ENCODE assay signal across 32 cellular contexts in genomic region chr12:13152756-13153155, GRCh38. TPM values are rescaled to one million over a fixed set of nuclear protein-coding genes. Genes with fewer than 3 reads are reported as not detected.
"Had no signal": no experiment of that assay in that cellular context is flagged by ENCODE, and none has a peak within 500 bp of the region (broad histone marks: within the 10 kb centered on the region; RNA-seq: fewer than 3 reads in every experiment).

No MANE protein-coding gene starts in this region.

- H3K9me3 Mint-ChIP-seq: activated B cell treated with CpG ODN at 0.5 μM for 24 hours; activated CD8-positive, alpha-beta T cell treated with anti-CD3 and anti-CD28 coated beads for 36 hours; activated naive CD4-positive, alpha-beta T cell treated with anti-CD3 and anti-CD28 coated beads, Interleukin-2, amount 50 U/mL, for 24 hours; activated naive CD8-positive, alpha-beta T cell treated with anti-CD3 and anti-CD28 coated beads, Interleukin-2, amount 50 U/mL, for 24 hours; activated T-cell treated with anti-CD3 and anti-CD28 coated beads, Interleukin-2, amount 50 U/mL, for 4 hours; activated T-helper 2 cell treated with anti-CD3 and anti-CD28 coated beads, Interferon-gamma antibody, Interleukin-2, Interleukin-4, amounts not matched to agents 10 μg/mL and 5 μg/mL and 100 μg/mL, durations not matched to agents 14 hours and 24 hours and 36 hours; immature natural killer cell; natural killer cell treated with Interleukin-12 subunit alpha and Interleukin-12 subunit beta and Interleukin-15 and Interleukin-18, amount 100 ng/mL, for 72 hours; T-helper 2 cell treated with Interferon-gamma antibody and Interleukin-4, amounts not matched to agents 5 μg/mL and 100 μg/mL, for 36 hours had no signal

- H3K4me3 ChIP-seq: breast epithelium, gastroesophageal sphincter, lung, mucosa of descending colon, right lobe of liver, skin epidermis had no signal

- H3K36me3 ChIP-seq: breast epithelium, gastroesophageal sphincter, right lobe of liver had no signal

- H3K27ac ChIP-seq: epithelial cell of prostate, right lobe of liver had no signal

- H3K27me3 ChIP-seq: breast epithelium, gastroesophageal sphincter, right lobe of liver had no signal

- H3K27me3 Mint-ChIP-seq: activated naive CD4-positive, alpha-beta T cell treated with anti-CD3 and anti-CD28 coated beads, Interleukin-2, amount 50 U/mL, for 24 hours; activated naive CD8-positive, alpha-beta T cell treated with anti-CD3 and anti-CD28 coated beads, Interleukin-2, amount 50 U/mL, for 24 hours had no signal

- FAIRE-seq: colon, endometrium had no signal

- H3K4me1 ChIP-seq: breast epithelium, right lobe of liver had no signal

- H3K36me3 Mint-ChIP-seq: activated naive CD4-positive, alpha-beta T cell treated with anti-CD3 and anti-CD28 coated beads, Interleukin-2, amount 50 U/mL, for 24 hours; immature natural killer cell; natural killer cell treated with Interleukin-12 subunit alpha and Interleukin-12 subunit beta and Interleukin-15 and Interleukin-18, amount 100 ng/mL, for 72 hours had no signal

- H3K27ac Mint-ChIP-seq: activated B cell treated with CpG ODN at 0.5 μM for 24 hours; activated CD8-positive, alpha-beta T cell treated with anti-CD3 and anti-CD28 coated beads for 36 hours; activated naive CD4-positive, alpha-beta T cell treated with anti-CD3 and anti-CD28 coated beads, Interleukin-2, amount 50 U/mL, for 24 hours; activated naive CD8-positive, alpha-beta T cell treated with anti-CD3 and anti-CD28 coated beads, Interleukin-2, amount 50 U/mL, for 24 hours; activated T-helper 2 cell treated with anti-CD3 and anti-CD28 coated beads, Interferon-gamma antibody, Interleukin-2, Interleukin-4, amounts not matched to agents 10 μg/mL and 5 μg/mL and 100 μg/mL, durations not matched to agents 14 hours and 24 hours and 36 hours; immature natural killer cell; natural killer cell treated with Interleukin-12 subunit alpha and Interleukin-12 subunit beta and Interleukin-15 and Interleukin-18, amount 100 ng/mL, for 72 hours; T-helper 2 cell treated with Interferon-gamma antibody and Interleukin-4, amounts not matched to agents 5 μg/mL and 100 μg/mL, for 36 hours had no signal

- DNase-seq: activated B cell treated with CpG ODN at 0.5 μM for 24 hours; activated CD4-positive, alpha-beta T cell treated with anti-CD3 and anti-CD28 coated beads, Interleukin-2, amount 50 U/mL, for 1 hour; activated CD8-positive, alpha-beta T cell treated with anti-CD3 and anti-CD28 coated beads for 36 hours; activated naive CD8-positive, alpha-beta T cell treated with anti-CD3 and anti-CD28 coated beads, Interleukin-2, amount 50 U/mL, for 24 hours; activated T-cell treated with anti-CD3 and anti-CD28 coated beads, Interleukin-2, amount 50 U/mL, for 4 hours; effector CD8-positive, alpha-beta T cell; hypothalamus; immature natural killer cell; mucosa of descending colon; posterior cingulate gyrus; right lobe of liver; stimulated activated CD4-positive, alpha-beta T cell treated with anti-CD3 and anti-CD28 coated beads, Interleukin-12 subunit alpha, Interleukin-12 subunit beta, amount 100 ng/mL, for 4 hours; stimulated activated CD4-positive, alpha-beta T cell treated with anti-CD3 and anti-CD28 coated beads, Interleukin-4, amount 100 ng/mL, for 1 hour; stimulated activated naive CD8-positive, alpha-beta T cell treated with anti-CD3 and anti-CD28 coated beads, Interleukin-15, Interleukin-2, amounts not matched to agents 100 U/mL and 50 U/mL, for 24 hours; T-helper 1 cell had no signal

- H3K4me3 Mint-ChIP-seq: activated B cell treated with CpG ODN at 0.5 μM for 24 hours; activated CD8-positive, alpha-beta T cell treated with anti-CD3 and anti-CD28 coated beads for 36 hours; activated naive CD4-positive, alpha-beta T cell treated with anti-CD3 and anti-CD28 coated beads, Interleukin-2, amount 50 U/mL, for 24 hours; activated naive CD8-positive, alpha-beta T cell treated with anti-CD3 and anti-CD28 coated beads, Interleukin-2, amount 50 U/mL, for 24 hours; activated T-cell treated with anti-CD3 and anti-CD28 coated beads, Interleukin-2, amount 50 U/mL, for 4 hours; immature natural killer cell; natural killer cell treated with Interleukin-12 subunit alpha and Interleukin-12 subunit beta and Interleukin-15 and Interleukin-18, amount 100 ng/mL, for 72 hours; T-helper 2 cell treated with Interferon-gamma antibody and Interleukin-4, amounts not matched to agents 5 μg/mL and 100 μg/mL, for 36 hours had no signal

- ATAC-seq: activated CD8-positive, alpha-beta T cell treated with anti-CD3 and anti-CD28 coated beads for 36 hours; activated naive CD8-positive, alpha-beta T cell treated with anti-CD3 and anti-CD28 coated beads, Interleukin-2, amount 50 U/mL, for 24 hours; activated T-cell treated with anti-CD3 and anti-CD28 coated beads, Interleukin-2, amount 50 U/mL, for 4 hours; left lobe of liver; right lobe of liver; stimulated activated naive CD8-positive, alpha-beta T cell treated with anti-CD3 and anti-CD28 coated beads, Interleukin-15, Interleukin-2, amounts not matched to agents 100 U/mL and 50 U/mL, for 24 hours had no signal

- H3K9me3 ChIP-seq: breast epithelium, mucosa of descending colon, right lobe of liver had no signal

- H3K4me1 Mint-ChIP-seq: immature natural killer cell had no signal

RNA-seq across cellular contexts. Expression of gene EMP1, which starts 43.8 kb away (rescaled TPM):
- total RNA-seq: activated B cell treated with CpG ODN at 0.5 μM for 24 hours had no signal

RNA-seq across cellular contexts. Expression of gene GSG1, which starts 49.3 kb away (rescaled TPM):
- total RNA-seq: activated B cell treated with CpG ODN at 0.5 μM for 24 hours; activated CD8-positive, alpha-beta T cell treated with anti-CD3 and anti-CD28 coated beads for 36 hours; activated T-cell treated with anti-CD3 and anti-CD28 coated beads, Interleukin-2, amount 50 U/mL, for 4 hours; activated T-helper 2 cell treated with anti-CD3 and anti-CD28 coated beads, Interferon-gamma antibody, Interleukin-2, Interleukin-4, amounts not matched to agents 10 μg/mL and 5 μg/mL and 100 μg/mL, durations not matched to agents 14 hours and 24 hours and 36 hours; breast epithelium; dermis microvascular lymphatic vessel endothelial cell; gastroesophageal sphincter; kidney epithelial cell; left lobe of liver; lung; mesenteric fat pad; mucosa of descending colon; natural killer cell treated with Interleukin-12 subunit alpha and Interleukin-12 subunit beta and Interleukin-15 and Interleukin-18, amount 100 ng/mL, for 72 hours; right lobe of liver; subcutaneous adipose tissue had no signal
- polyA plus RNA-seq: lung, urinary bladder had no signal
